8 cellular contexts compared by ENCODE assay signal in the genomic region with DNA sequence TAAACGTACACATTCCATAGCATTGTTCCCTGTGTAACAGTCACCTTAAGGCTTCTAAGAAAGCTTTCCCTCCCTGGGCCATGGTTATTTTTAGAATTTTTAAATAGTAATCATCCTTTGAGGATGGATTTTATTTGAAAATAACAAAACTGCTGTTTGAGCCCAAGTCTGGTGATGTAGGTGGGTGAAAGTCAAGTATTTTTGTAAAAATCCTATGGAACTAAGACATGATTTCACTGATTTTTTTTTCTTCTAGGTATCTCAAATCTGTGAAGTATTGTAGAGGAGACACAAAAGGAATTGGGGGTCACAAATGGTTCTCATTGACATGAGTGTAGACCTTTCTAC. TPM values are rescaled to one million over a fixed set of nuclear protein-coding genes. Genes with fewer than 3 reads are reported as not detected.
DNase-seq lines count a peak whose midpoint lies in the region; ATAC-seq, FAIRE-seq and TF ChIP-seq lines count a peak whose summit lies in the region.

No MANE protein-coding gene starts in this region.

- in situ Hi-C loops in GM12878 (cut with MboI) = loop anchor here (5.0 kb wide), 1 partner anchor 389 kb away; no protein-coding TSS in a partner anchor

- FAIRE-seq in GM12878 (lab: Jason Lieb, UNC) = no peak

- peak overlapping the region; percentile 92 for H3K4me2 ChIP-seq in GM12878 (ENCODE audit: control insufficient read depth, insufficient read depth)

- no peak for TF ChIP-seq CTCF in right atrium auricular region (IDR thresholded peaks at IDR 0.05)
- no peak for TF ChIP-seq CTCF in GM12878 (IDR thresholded peaks at IDR 0.05 in 2 of 3, conservative IDR thresholded peaks at IDR 0.05 in 1 of 3; ENCODE audit: control insufficient read depth in 2 of 3, extremely low read depth in 1 of 3, insufficient read depth in 1 of 3, low read depth in 3 of 3, low read length in 3 of 3)

- CTCF ChIA-PET in GM12878 (lab: Yijun Ruan, JAX) = interaction anchor here (1.0 to 21.5 kb wide), 12 partner anchors 8 to 386 kb away, joined by 4 to 866 read pairs (median 9); partner anchors contain the start of genes FICD and SELPLG

- POLR2A ChIA-PET in GM12878 (lab: Charles Lee) = interaction anchor here (1.0 to 14.2 kb wide), 5 partner anchors 10 to 100 kb away, joined by 4 to 211 read pairs (median 44); partner anchors contain the start of gene SELPLG

- TF ChIP-seq POLR2A in GM12878 (IDR thresholded peaks at IDR 0.05; ENCODE audit: low read depth, low read length) = no peak

- SMC1A ChIA-PET in GM12878 (lab: Charles Lee; ENCODE audit: uncharacterized antibody, unreplicated experiment) = interaction anchor here (0.8 to 26.5 kb wide), 15 partner anchors 9 to 387 kb away, joined by 3 to 718 read pairs (median 11); partner anchors contain the start of gene SELPLG

- no peaks in the 10 kb centered on the region for H4K20me1 ChIP-seq in GM12878 (ENCODE audit: control insufficient read depth, insufficient read depth)

- WGBS in GM12878 (ENCODE audit: insufficient coverage, insufficient replicate concordance, low lambda C conversion rate, missing lambda C conversion rate) = 0% methylated on average over 1 of the region's 1 CpG

- peak overlapping the region; percentile 87 to 90 for H3K27ac ChIP-seq in right atrium auricular region
- H3K27ac ChIP-seq in GM12878 (ENCODE audit: control insufficient read depth, insufficient read depth) = peak overlapping the region; percentile 100

- ATAC-seq in left cardiac atrium (no peak), GM12878 (no peak), HG02981 (IDR thresholded peaks at IDR 0.05; ENCODE audit: unreplicated experiment) (no peak)

- H3K36me3 ChIP-seq in right atrium auricular region (peaks cover 46% of the 10 kb centered on the region), GM12878 (ENCODE audit: control insufficient read depth in 2 of 2, insufficient read depth in 2 of 2, low read length in 1 of 2) (peaks cover 6 to 24% of the 10 kb centered on the region in 2 experiments), mucosa of stomach (ENCODE audit: control insufficient read depth, insufficient read depth, low read length) (peaks cover 11% of the 10 kb centered on the region)

- no peak overlapping the region for H2AFZ ChIP-seq in GM12878 (ENCODE audit: control insufficient read depth, low read depth, low read length)

- TF ChIP-seq EP300 in GM12878 (IDR thresholded peaks at IDR 0.05; ENCODE audit: borderline replicate concordance in 1 of 2, control insufficient read depth in 1 of 2, low read depth in 2 of 2, low read length in 2 of 2) = no peak

- DNase-seq in right atrium auricular region (ENCODE audit: low spot score) = no peak
- DNase-seq in left cardiac atrium = no peak
- DNase-seq in GM12878 (ENCODE audit: low read depth, low spot score) = no peak
- DNase-seq in HPDE6-E6E7 (ENCODE audit: extremely low spot score) = no peak
- no peak for DNase-seq in NCI-H226
- DNase-seq in glomerular visceral epithelial cell (ENCODE audit: extremely low spot score) = no peak

- intact Hi-C loops in left cardiac atrium (cut with DNase I) (loop anchor here (1.0 to 10.0 kb wide), 4 partner anchors 55 to 531 kb away; partner anchors contain the start of genes ALKBH2 (in 2 of the 2), SSH1 (in 1 of the 2) and UNG (in 1 of the 2)), GM12878 (cut with micrococcal nuclease; ENCODE audit: unreplicated experiment) (loop anchor here (1.0 to 5.0 kb wide), 7 partner anchors 23 to 389 kb away; partner anchors contain the start of gene CORO1C)

- peak overlapping the region; percentile 87 for H3K9ac ChIP-seq in GM12878 (ENCODE audit: control insufficient read depth, insufficient read depth, low read length)
- peak overlapping the region; percentile 88 for H3K9ac ChIP-seq in mucosa of stomach (ENCODE audit: low read length)

- H3K4me3 ChIP-seq in right atrium auricular region (peak overlapping the region; percentile 86 to 97), GM12878 (peak overlapping the region; percentile 89), mucosa of stomach (ENCODE audit: low read length) (no peak overlapping the region)

- H3K79me2 ChIP-seq in GM12878 (ENCODE audit: control insufficient read depth, insufficient read depth, low read length) = peaks cover 72% of the 10 kb centered on the region

- H3K4me1 ChIP-seq in right atrium auricular region (peaks cover 0 to 52% of the 10 kb centered on the region in 2 donors), GM12878 (ENCODE audit: control insufficient read depth, insufficient read depth, low read length) (peaks cover 47% of the 10 kb centered on the region), mucosa of stomach (ENCODE audit: control insufficient read depth, insufficient read depth, low read length) (peaks cover 26% of the 10 kb centered on the region)

- no peaks in the 10 kb centered on the region for H3K9me3 ChIP-seq in right atrium auricular region
- H3K9me3 ChIP-seq in GM12878 (replicated peaks; ENCODE audit: control insufficient read depth, insufficient read depth, low read length) = no peaks in the 10 kb centered on the region
- no peaks in the 10 kb centered on the region for H3K9me3 ChIP-seq in mucosa of stomach (ENCODE audit: control insufficient read depth, low read length)

- BruUV-seq in GM12878 (replicated peaks; lab: Mats Ljungman, UMichigan) = no TSS peak

- no peaks in the 10 kb centered on the region for H3K27me3 ChIP-seq in right atrium auricular region
- H3K27me3 ChIP-seq in GM12878 (replicated peaks in 1 of 2; ENCODE audit: control insufficient read depth in 2 of 2, insufficient read depth in 2 of 2, low read length in 1 of 2) = no peaks in the 10 kb centered on the region
- H3K27me3 ChIP-seq in mucosa of stomach (ENCODE audit: control insufficient read depth, insufficient read depth, low read length) = no peaks in the 10 kb centered on the region

- TF ChIP-seq RAD21 in GM12878 (IDR thresholded peaks at IDR 0.05; ENCODE audit: insufficient read depth, low read depth, low read length) = no peak

- RAD21 ChIA-PET in GM12878 (lab: Charles Lee; ENCODE audit: unreplicated experiment) = interaction anchor here (0.9 to 23.0 kb wide), 10 partner anchors 10 to 529 kb away, joined by 3 to 633 read pairs (median 18); partner anchors contain the start of genes ALKBH2 and SELPLG

RNA-seq across cellular contexts. Expression of gene ISCU, which starts 1.4 kb away (rescaled TPM):
- total RNA-seq in right atrium auricular region (100 to 1,000 TPM; 421 to 433 TPM), left cardiac atrium (100 to 1,000 TPM; 241 to 261 TPM), GM12878 (2014; rRNA removed) (177 and 189 TPM in 2 replicates), GM12878 (2014; rRNA removed; fragmentation: Illumina TruSeq; extraction: Trizol) (109 and 113 TPM in 2 replicates), GM12878 (2021) (102 and 108 TPM in 2 replicates)
- 104 and 106 TPM in 2 replicates for total RNA-seq in GM12878 (2013; cell fraction: nucleolus; rRNA removed)
- 160 TPM for polyA plus RNA-seq in GM12878 (2011; ENCODE audit: low read depth)
- polyA plus RNA-seq in GM12878 (2011; rRNA removed) (247 and 284 TPM in 2 replicates), GM12878 (2014; fragmentation: Illumina TruSeq; extraction: Trizol) (122 and 127 TPM in 2 replicates), GM12878 (2014; fragmentation: Nextera tagmentation; extraction: Ambion mirVana) (10 to 100 TPM; 32.8 to 66.1 TPM), GM12878 (2014; rRNA removed) (132 and 135 TPM in 2 replicates), GM12878 (2016; fragmentation: Nextera tagmentation; extraction: Ambion mirVana) (100 to 1,000 TPM; 248 to 260 TPM)
- 166 and 191 TPM in 2 replicates for polyA plus RNA-seq in GM12878 (2011; cell fraction: cytosol; rRNA removed)
- polyA plus RNA-seq in GM12878 (2011; cell fraction: nucleus; rRNA removed) = 213 and 333 TPM in 2 replicates
- 148 and 150 TPM in 2 replicates for polyA plus RNA-seq in GM12878 (2012)
- 128 and 131 TPM in 2 replicates for polyA minus RNA-seq in GM12878 (2011; rRNA and poly(A)+ RNA removed)
- 38.4 and 44.5 TPM in 2 replicates for polyA minus RNA-seq in GM12878 (2011; cell fraction: cytosol; rRNA and poly(A)+ RNA removed)
- polyA minus RNA-seq in GM12878 (2011; cell fraction: nucleus; rRNA and poly(A)+ RNA removed) = 87.0 and 88.1 TPM in 2 replicates

RNA-seq across cellular contexts. Expression of gene SART3, which starts 2.8 kb away (rescaled TPM):
- total RNA-seq in right atrium auricular region (10 to 100 TPM; 33.4 to 44.4 TPM), left cardiac atrium (10 to 100 TPM; 24.5 to 25.3 TPM), GM12878 (2014; rRNA removed) (157 and 179 TPM in 2 replicates), GM12878 (2014; rRNA removed; fragmentation: Illumina TruSeq; extraction: Trizol) (80.8 and 82.6 TPM in 2 replicates), GM12878 (2021) (70.2 and 70.8 TPM in 2 replicates)
- total RNA-seq in GM12878 (2013; cell fraction: nucleolus; rRNA removed) = 313 and 332 TPM in 2 replicates
- 47.8 TPM for polyA plus RNA-seq in GM12878 (2011; ENCODE audit: low read depth)
- polyA plus RNA-seq in GM12878 (2011; rRNA removed) (49.7 and 53.7 TPM in 2 replicates), GM12878 (2014; fragmentation: Illumina TruSeq; extraction: Trizol) (49.3 and 52.8 TPM in 2 replicates), GM12878 (2014; fragmentation: Nextera tagmentation; extraction: Ambion mirVana) (10 to 100 TPM in 1 of 2 experiments, 1 to 10 TPM in 1; 8.8 to 16.1 TPM), GM12878 (2014; rRNA removed) (59.5 and 83.2 TPM in 2 replicates), GM12878 (2016; fragmentation: Nextera tagmentation; extraction: Ambion mirVana) (10 to 100 TPM; 51.1 to 56.2 TPM)
- polyA plus RNA-seq in GM12878 (2011; cell fraction: cytosol; rRNA removed) = 34.6 and 39.2 TPM in 2 replicates
- 112 and 140 TPM in 2 replicates for polyA plus RNA-seq in GM12878 (2011; cell fraction: nucleus; rRNA removed)
- 51.0 and 51.2 TPM in 2 replicates for polyA plus RNA-seq in GM12878 (2012)
- 82.6 and 88.4 TPM in 2 replicates for polyA minus RNA-seq in GM12878 (2011; rRNA and poly(A)+ RNA removed)
- 23.0 and 24.8 TPM in 2 replicates for polyA minus RNA-seq in GM12878 (2011; cell fraction: cytosol; rRNA and poly(A)+ RNA removed)
- polyA minus RNA-seq in GM12878 (2011; cell fraction: nucleus; rRNA and poly(A)+ RNA removed) = 166 and 282 TPM in 2 replicates

RNA-seq across cellular contexts. Expression of gene TMEM119, which starts 34.1 kb away (rescaled TPM):
- 1 to 10 TPM; 1.8 to 5.5 TPM for total RNA-seq in right atrium auricular region
- 1 to 10 TPM; 3.0 to 4.3 TPM for total RNA-seq in left cardiac atrium
- total RNA-seq in GM12878 (2013; cell fraction: nucleolus; rRNA removed) = 0.27 TPM in 1 of 2 replicates, not detected in the other
- 0.05 and 0.11 TPM in 2 replicates for total RNA-seq in GM12878 (2014; rRNA removed)
- not detected in 2 replicates for total RNA-seq in GM12878 (2014; rRNA removed; fragmentation: Illumina TruSeq; extraction: Trizol)
- 0.44 TPM in 1 of 2 replicates, not detected in the other for total RNA-seq in GM12878 (2021)
- polyA plus RNA-seq in GM12878 (2011; ENCODE audit: low read depth) = 0.22 TPM
- 0.23 and 0.29 TPM in 2 replicates for polyA plus RNA-seq in GM12878 (2011; rRNA removed)
- 0.19 and 0.35 TPM in 2 replicates for polyA plus RNA-seq in GM12878 (2011; cell fraction: cytosol; rRNA removed)
- polyA plus RNA-seq in GM12878 (2011; cell fraction: nucleus; rRNA removed) = 0.59 and 0.67 TPM in 2 replicates
- 0.12 and 0.53 TPM in 2 replicates for polyA plus RNA-seq in GM12878 (2012)
- not detected in 2 replicates for polyA plus RNA-seq in GM12878 (2014; fragmentation: Illumina TruSeq; extraction: Trizol)
- polyA plus RNA-seq in GM12878 (2014; fragmentation: Nextera tagmentation; extraction: Ambion mirVana) = not detected
- 0.08 TPM in 1 of 2 replicates, not detected in the other for polyA plus RNA-seq in GM12878 (2014; rRNA removed)
- polyA plus RNA-seq in GM12878 (2016; fragmentation: Nextera tagmentation; extraction: Ambion mirVana) = under 1 TPM; 0.15 to 0.19 TPM
- 0.41 and 0.51 TPM in 2 replicates for polyA minus RNA-seq in GM12878 (2011; rRNA and poly(A)+ RNA removed)
- not detected in 2 replicates for polyA minus RNA-seq in GM12878 (2011; cell fraction: cytosol; rRNA and poly(A)+ RNA removed)
- 0.12 and 0.48 TPM in 2 replicates for polyA minus RNA-seq in GM12878 (2011; cell fraction: nucleus; rRNA and poly(A)+ RNA removed)

RNA-seq across cellular contexts. Expression of gene FICD, which starts 48.7 kb away (rescaled TPM):
- total RNA-seq in right atrium auricular region = 1 to 10 TPM; 2.6 to 7.5 TPM
- total RNA-seq in left cardiac atrium = 1 to 10 TPM; 4.6 to 6.3 TPM
- total RNA-seq in GM12878 (2013; cell fraction: nucleolus; rRNA removed) = 11.8 and 14.2 TPM in 2 replicates
- 7.3 and 7.6 TPM in 2 replicates for total RNA-seq in GM12878 (2014; rRNA removed)
- total RNA-seq in GM12878 (2014; rRNA removed; fragmentation: Illumina TruSeq; extraction: Trizol) = 4.1 and 5.1 TPM in 2 replicates
- 6.2 and 7.9 TPM in 2 replicates for total RNA-seq in GM12878 (2021)
- polyA plus RNA-seq in GM12878 (2011; ENCODE audit: low read depth) = 3.9 TPM
- polyA plus RNA-seq in GM12878 (2011; rRNA removed) = 0.68 and 1.1 TPM in 2 replicates
- polyA plus RNA-seq in GM12878 (2011; cell fraction: cytosol; rRNA removed) = 2.2 and 2.3 TPM in 2 replicates
- 4.7 and 7.7 TPM in 2 replicates for polyA plus RNA-seq in GM12878 (2011; cell fraction: nucleus; rRNA removed)
- 4.9 and 6.6 TPM in 2 replicates for polyA plus RNA-seq in GM12878 (2012)
- 3.3 and 3.5 TPM in 2 replicates for polyA plus RNA-seq in GM12878 (2014; fragmentation: Illumina TruSeq; extraction: Trizol)
- polyA plus RNA-seq in GM12878 (2014; fragmentation: Nextera tagmentation; extraction: Ambion mirVana) = 1 to 10 TPM; 3.2 to 3.3 TPM
- 3.2 and 4.8 TPM in 2 replicates for polyA plus RNA-seq in GM12878 (2014; rRNA removed)
- 1 to 10 TPM; 8.4 to 9.4 TPM for polyA plus RNA-seq in GM12878 (2016; fragmentation: Nextera tagmentation; extraction: Ambion mirVana)
- 3.4 and 7.1 TPM in 2 replicates for polyA minus RNA-seq in GM12878 (2011; rRNA and poly(A)+ RNA removed)
- polyA minus RNA-seq in GM12878 (2011; cell fraction: cytosol; rRNA and poly(A)+ RNA removed) = 2.1 and 3.6 TPM in 2 replicates
- 7.4 and 9.4 TPM in 2 replicates for polyA minus RNA-seq in GM12878 (2011; cell fraction: nucleus; rRNA and poly(A)+ RNA removed)
